1 cellular context compared by ENCODE assay signal in the genomic region with DNA sequence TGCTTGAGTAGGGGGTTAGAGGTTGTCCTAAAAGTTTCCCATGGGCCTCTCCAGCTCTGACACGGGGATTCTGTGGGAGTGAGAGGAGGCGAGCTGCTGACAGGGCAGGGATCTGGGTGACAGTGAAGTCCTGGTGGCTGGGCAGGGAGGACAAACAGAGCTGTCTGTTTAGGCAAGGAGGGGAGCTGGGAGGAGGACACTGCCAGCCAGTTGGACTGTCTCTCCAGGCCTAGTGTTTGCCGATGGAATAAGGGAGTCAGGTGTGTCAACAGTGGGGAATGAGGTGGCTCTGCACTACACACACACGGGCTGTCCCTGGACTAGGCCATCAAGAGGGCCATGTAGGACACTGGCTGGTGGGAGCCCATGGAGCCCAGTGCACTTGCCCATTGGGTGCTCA.
TF ChIP-seq lines count a peak whose summit lies in the region.

No MANE protein-coding gene starts in this region.

TF ChIP-seq in HepG2, 621 proteins besides CTCF, POLR2A, EP300 and RAD21 (continued from another document and continues in another):
- TF ChIP-seq, protein P1, sequence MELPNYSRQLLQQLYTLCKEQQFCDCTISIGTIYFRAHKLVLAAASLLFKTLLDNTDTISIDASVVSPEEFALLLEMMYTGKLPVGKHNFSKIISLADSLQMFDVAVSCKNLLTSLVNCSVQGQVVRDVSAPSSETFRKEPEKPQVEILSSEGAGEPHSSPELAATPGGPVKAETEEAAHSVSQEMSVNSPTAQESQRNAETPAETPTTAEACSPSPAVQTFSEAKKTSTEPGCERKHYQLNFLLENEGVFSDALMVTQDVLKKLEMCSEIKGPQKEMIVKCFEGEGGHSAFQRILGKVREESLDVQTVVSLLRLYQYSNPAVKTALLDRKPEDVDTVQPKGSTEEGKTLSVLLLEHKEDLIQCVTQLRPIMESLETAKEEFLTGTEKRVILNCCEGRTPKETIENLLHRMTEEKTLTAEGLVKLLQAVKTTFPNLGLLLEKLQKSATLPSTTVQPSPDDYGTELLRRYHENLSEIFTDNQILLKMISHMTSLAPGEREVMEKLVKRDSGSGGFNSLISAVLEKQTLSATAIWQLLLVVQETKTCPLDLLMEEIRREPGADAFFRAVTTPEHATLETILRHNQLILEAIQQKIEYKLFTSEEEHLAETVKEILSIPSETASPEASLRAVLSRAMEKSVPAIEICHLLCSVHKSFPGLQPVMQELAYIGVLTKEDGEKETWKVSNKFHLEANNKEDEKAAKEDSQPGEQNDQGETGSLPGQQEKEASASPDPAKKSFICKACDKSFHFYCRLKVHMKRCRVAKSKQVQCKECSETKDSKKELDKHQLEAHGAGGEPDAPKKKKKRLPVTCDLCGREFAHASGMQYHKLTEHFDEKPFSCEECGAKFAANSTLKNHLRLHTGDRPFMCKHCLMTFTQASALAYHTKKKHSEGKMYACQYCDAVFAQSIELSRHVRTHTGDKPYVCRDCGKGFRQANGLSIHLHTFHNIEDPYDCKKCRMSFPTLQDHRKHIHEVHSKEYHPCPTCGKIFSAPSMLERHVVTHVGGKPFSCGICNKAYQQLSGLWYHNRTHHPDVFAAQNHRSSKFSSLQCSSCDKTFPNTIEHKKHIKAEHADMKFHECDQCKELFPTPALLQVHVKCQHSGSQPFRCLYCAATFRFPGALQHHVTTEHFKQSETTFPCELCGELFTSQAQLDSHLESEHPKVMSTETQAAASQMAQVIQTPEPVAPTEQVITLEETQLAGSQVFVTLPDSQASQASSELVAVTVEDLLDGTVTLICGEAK (IDR thresholded peaks at IDR 0.05), result no peak
- TF ChIP-seq, protein P1 (CRISPR knock-in tag; IDR thresholded peaks at IDR 0.05), result no peak; the same call in 1 of the 2 replicates
- TF ChIP-seq IRF2 (CRISPR knock-in tag; IDR thresholded peaks at IDR 0.05) (peak; percentile 62; the same call in 1 of the 2 replicates), DNMT3B (CRISPR knock-in tag; conservative IDR thresholded peaks at IDR 0.05) (no peak), MXI1 (IDR thresholded peaks at IDR 0.05; ENCODE audit: borderline replicate concordance, low read depth, low read length) (no peak), HMG20A (CRISPR knock-in tag; IDR thresholded peaks at IDR 0.05; ENCODE audit: borderline replicate concordance) (no peak; the same call in 1 of the 2 replicates), HOXA7 (CRISPR knock-in tag; IDR thresholded peaks at IDR 0.05) (no peak), ZNF292 (CRISPR knock-in tag; IDR thresholded peaks at IDR 0.05; ENCODE audit: borderline replicate concordance, low read depth) (peak; percentile 98; the same call in 1 of the 2 replicates), ZNF468 (CRISPR knock-in tag; IDR thresholded peaks at IDR 0.05) (no peak), PCBP1 (IDR thresholded peaks at IDR 0.05; ENCODE audit: borderline replicate concordance, low read depth, low read length) (no peak), ZNF432 (CRISPR knock-in tag; IDR thresholded peaks at IDR 0.05; ENCODE audit: borderline replicate concordance) (no peak), KLF6 (CRISPR knock-in tag; IDR thresholded peaks at IDR 0.05) (no peak), ZNF331 (CRISPR knock-in tag; IDR thresholded peaks at IDR 0.05) (peak; percentile 81), ZBTB3 (CRISPR knock-in tag; IDR thresholded peaks at IDR 0.05; ENCODE audit: borderline replicate concordance, low read depth) (no peak), NR2F6 (IDR thresholded peaks at IDR 0.05) (no peak), NR2F6 (CRISPR knock-in tag; IDR thresholded peaks at IDR 0.05) (peak; percentile 59; the same call in 1 of the 2 replicates), ATF7 (IDR thresholded peaks at IDR 0.05) (no peak), ATF7 (CRISPR knock-in tag; IDR thresholded peaks at IDR 0.05) (no peak), ARID2 (CRISPR knock-in tag; IDR thresholded peaks at IDR 0.05; ENCODE audit: borderline replicate concordance) (no peak), ZNF496 (CRISPR knock-in tag; IDR thresholded peaks at IDR 0.05; ENCODE audit: insufficient replicate concordance) (no peak), ZNF124 (CRISPR knock-in tag; IDR thresholded peaks at IDR 0.05) (peak; percentile 64; the same call in 1 of the 2 replicates), PHF8 (CRISPR knock-in tag; IDR thresholded peaks at IDR 0.05) (no peak), ZBTB38 (CRISPR knock-in tag; IDR thresholded peaks at IDR 0.05) (no peak), AHR (CRISPR knock-in tag; IDR thresholded peaks at IDR 0.05) (no peak), ARHGAP35 (CRISPR knock-in tag; IDR thresholded peaks at IDR 0.05; ENCODE audit: borderline replicate concordance) (no peak), CBFB (CRISPR knock-in tag; IDR thresholded peaks at IDR 0.05) (no peak), ZNF253 (CRISPR knock-in tag; IDR thresholded peaks at IDR 0.05; ENCODE audit: borderline replicate concordance) (no peak), MBNL3 (CRISPR knock-in tag; conservative IDR thresholded peaks at IDR 0.05) (no peak)
- TF ChIP-seq, protein P2, sequence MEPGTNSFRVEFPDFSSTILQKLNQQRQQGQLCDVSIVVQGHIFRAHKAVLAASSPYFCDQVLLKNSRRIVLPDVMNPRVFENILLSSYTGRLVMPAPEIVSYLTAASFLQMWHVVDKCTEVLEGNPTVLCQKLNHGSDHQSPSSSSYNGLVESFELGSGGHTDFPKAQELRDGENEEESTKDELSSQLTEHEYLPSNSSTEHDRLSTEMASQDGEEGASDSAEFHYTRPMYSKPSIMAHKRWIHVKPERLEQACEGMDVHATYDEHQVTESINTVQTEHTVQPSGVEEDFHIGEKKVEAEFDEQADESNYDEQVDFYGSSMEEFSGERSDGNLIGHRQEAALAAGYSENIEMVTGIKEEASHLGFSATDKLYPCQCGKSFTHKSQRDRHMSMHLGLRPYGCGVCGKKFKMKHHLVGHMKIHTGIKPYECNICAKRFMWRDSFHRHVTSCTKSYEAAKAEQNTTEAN (CRISPR knock-in tag; conservative IDR thresholded peaks at IDR 0.05), result peak; percentile 66; the same call in 1 of the 2 replicates
- TF ChIP-seq, protein P3, sequence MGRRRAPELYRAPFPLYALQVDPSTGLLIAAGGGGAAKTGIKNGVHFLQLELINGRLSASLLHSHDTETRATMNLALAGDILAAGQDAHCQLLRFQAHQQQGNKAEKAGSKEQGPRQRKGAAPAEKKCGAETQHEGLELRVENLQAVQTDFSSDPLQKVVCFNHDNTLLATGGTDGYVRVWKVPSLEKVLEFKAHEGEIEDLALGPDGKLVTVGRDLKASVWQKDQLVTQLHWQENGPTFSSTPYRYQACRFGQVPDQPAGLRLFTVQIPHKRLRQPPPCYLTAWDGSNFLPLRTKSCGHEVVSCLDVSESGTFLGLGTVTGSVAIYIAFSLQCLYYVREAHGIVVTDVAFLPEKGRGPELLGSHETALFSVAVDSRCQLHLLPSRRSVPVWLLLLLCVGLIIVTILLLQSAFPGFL (CRISPR knock-in tag; IDR thresholded peaks at IDR 0.05), result no peak
- TF ChIP-seq, protein P4, sequence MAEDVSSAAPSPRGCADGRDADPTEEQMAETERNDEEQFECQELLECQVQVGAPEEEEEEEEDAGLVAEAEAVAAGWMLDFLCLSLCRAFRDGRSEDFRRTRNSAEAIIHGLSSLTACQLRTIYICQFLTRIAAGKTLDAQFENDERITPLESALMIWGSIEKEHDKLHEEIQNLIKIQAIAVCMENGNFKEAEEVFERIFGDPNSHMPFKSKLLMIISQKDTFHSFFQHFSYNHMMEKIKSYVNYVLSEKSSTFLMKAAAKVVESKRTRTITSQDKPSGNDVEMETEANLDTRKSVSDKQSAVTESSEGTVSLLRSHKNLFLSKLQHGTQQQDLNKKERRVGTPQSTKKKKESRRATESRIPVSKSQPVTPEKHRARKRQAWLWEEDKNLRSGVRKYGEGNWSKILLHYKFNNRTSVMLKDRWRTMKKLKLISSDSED (CRISPR knock-in tag; IDR thresholded peaks at IDR 0.05), result no peak
- TF ChIP-seq, protein P5, sequence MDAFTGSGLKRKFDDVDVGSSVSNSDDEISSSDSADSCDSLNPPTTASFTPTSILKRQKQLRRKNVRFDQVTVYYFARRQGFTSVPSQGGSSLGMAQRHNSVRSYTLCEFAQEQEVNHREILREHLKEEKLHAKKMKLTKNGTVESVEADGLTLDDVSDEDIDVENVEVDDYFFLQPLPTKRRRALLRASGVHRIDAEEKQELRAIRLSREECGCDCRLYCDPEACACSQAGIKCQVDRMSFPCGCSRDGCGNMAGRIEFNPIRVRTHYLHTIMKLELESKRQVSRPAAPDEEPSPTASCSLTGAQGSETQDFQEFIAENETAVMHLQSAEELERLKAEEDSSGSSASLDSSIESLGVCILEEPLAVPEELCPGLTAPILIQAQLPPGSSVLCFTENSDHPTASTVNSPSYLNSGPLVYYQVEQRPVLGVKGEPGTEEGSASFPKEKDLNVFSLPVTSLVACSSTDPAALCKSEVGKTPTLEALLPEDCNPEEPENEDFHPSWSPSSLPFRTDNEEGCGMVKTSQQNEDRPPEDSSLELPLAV (CRISPR knock-in tag; conservative IDR thresholded peaks at IDR 0.05; ENCODE audit: low read depth), result no peak
- TF ChIP-seq, protein P6, sequence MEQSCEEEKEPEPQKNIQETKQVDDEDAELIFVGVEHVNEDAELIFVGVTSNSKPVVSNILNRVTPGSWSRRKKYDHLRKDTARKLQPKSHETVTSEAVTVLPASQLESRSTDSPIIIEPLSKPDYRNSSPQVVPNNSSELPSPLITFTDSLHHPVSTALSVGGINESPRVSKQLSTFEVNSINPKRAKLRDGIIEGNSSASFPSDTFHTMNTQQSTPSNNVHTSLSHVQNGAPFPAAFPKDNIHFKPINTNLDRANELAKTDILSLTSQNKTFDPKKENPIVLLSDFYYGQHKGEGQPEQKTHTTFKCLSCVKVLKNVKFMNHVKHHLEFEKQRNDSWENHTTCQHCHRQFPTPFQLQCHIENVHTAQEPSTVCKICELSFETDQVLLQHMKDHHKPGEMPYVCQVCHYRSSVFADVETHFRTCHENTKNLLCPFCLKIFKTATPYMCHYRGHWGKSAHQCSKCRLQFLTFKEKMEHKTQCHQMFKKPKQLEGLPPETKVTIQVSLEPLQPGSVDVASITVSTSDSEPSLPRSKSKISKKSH (CRISPR knock-in tag; IDR thresholded peaks at IDR 0.05; ENCODE audit: borderline replicate concordance), result no peak
- TF ChIP-seq, protein P7, sequence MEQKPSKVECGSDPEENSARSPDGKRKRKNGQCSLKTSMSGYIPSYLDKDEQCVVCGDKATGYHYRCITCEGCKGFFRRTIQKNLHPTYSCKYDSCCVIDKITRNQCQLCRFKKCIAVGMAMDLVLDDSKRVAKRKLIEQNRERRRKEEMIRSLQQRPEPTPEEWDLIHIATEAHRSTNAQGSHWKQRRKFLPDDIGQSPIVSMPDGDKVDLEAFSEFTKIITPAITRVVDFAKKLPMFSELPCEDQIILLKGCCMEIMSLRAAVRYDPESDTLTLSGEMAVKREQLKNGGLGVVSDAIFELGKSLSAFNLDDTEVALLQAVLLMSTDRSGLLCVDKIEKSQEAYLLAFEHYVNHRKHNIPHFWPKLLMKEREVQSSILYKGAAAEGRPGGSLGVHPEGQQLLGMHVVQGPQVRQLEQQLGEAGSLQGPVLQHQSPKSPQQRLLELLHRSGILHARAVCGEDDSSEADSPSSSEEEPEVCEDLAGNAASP (CRISPR knock-in tag; IDR thresholded peaks at IDR 0.05; ENCODE audit: borderline replicate concordance), result peak; percentile 29; the same call in 1 of the 2 replicates
- TF ChIP-seq, protein P8, sequence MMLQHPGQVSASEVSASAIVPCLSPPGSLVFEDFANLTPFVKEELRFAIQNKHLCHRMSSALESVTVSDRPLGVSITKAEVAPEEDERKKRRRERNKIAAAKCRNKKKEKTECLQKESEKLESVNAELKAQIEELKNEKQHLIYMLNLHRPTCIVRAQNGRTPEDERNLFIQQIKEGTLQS (CRISPR knock-in tag; IDR thresholded peaks at IDR 0.05), result no peak
- TF ChIP-seq, protein P9, sequence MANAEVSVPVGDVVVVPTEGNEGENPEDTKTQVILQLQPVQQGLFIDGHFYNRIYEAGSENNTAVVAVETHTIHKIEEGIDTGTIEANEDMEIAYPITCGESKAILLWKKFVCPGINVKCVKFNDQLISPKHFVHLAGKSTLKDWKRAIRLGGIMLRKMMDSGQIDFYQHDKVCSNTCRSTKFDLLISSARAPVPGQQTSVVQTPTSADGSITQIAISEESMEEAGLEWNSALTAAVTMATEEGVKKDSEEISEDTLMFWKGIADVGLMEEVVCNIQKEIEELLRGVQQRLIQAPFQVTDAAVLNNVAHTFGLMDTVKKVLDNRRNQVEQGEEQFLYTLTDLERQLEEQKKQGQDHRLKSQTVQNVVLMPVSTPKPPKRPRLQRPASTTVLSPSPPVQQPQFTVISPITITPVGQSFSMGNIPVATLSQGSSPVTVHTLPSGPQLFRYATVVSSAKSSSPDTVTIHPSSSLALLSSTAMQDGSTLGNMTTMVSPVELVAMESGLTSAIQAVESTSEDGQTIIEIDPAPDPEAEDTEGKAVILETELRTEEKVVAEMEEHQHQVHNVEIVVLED (CRISPR knock-in tag; IDR thresholded peaks at IDR 0.05; ENCODE audit: borderline replicate concordance), result no peak
